In genomic region chr11:66677599-66678375, GRCh38 we compare ENCODE assay signal across 8 cellular contexts. TPM values are rescaled to one million over a fixed set of nuclear protein-coding genes. Genes with fewer than 3 reads are reported as not detected.
DNase-seq lines count a peak whose midpoint lies in the region; ATAC-seq and TF ChIP-seq lines count a peak whose summit lies in the region.

Gene RBM4B, minus strand, starts transcription at chr11:66677887. Its CDS starts 808 bp downstream, at chr11:66677079.

- TF ChIP-seq POLR2A in GM18951 (IDR thresholded peaks at IDR 0.05; ENCODE audit: extremely low read depth, insufficient read depth, insufficient read length) = peak; percentile 86
- TF ChIP-seq POLR2A in breast epithelium (IDR thresholded peaks at IDR 0.05) = no peak

- peak; percentile 83 for ATAC-seq in HG03175 (IDR thresholded peaks at IDR 0.05; ENCODE audit: unreplicated experiment)

- DNase-seq in AG08395 (ENCODE audit: low spot score) (peak; percentile 99), NCI-H2227 treated with DMSO at 0.1 percent for 48 hours (lab: John Stamatoyannopoulos, UW) (peak; percentile 95), WERI-Rb-1 (peak; percentile 98), breast epithelium (ENCODE audit: low spot score in 2 of 2) (peak; percentile 95 to 97)

- H3K4me1 ChIP-seq in breast epithelium (peaks cover 4 to 9% of the 10 kb centered on the region in 2 donors), iPS-20b (ENCODE audit: insufficient read depth, low read length) (peaks cover 10% of the 10 kb centered on the region; the same call in 1 of the 2 replicates)

- no peaks in the 10 kb centered on the region for H3K9me3 ChIP-seq in WERI-Rb-1 (ENCODE audit: severe bottlenecking)
- no peaks in the 10 kb centered on the region for H3K9me3 ChIP-seq in breast epithelium
- H3K9me3 ChIP-seq in iPS-20b (ENCODE audit: insufficient read depth, low read depth, low read length) = no peaks in the 10 kb centered on the region

- peak within 1 kb of the TSS; percentile 81 for H3K9ac ChIP-seq in iPS-20b (ENCODE audit: low read depth, low read length)

- in situ Hi-C loops in GM18951 (cut with MboI; ENCODE audit: low sequenced_read_pairs, unreplicated experiment) = no loop called here

- peaks cover 45% of the 10 kb centered on the region for H3K36me3 ChIP-seq in WERI-Rb-1
- H3K36me3 ChIP-seq in breast epithelium = no peaks in the 10 kb centered on the region
- peaks cover 28% of the 10 kb centered on the region for H3K36me3 ChIP-seq in iPS-20b (ENCODE audit: insufficient read depth, low read depth, low read length)

- H3K27ac ChIP-seq in WERI-Rb-1 (peak within 1 kb of the TSS; percentile 97), breast epithelium (peak within 1 kb of the TSS; percentile 96 to 97), iPS-20b (ENCODE audit: low read length) (peak within 1 kb of the TSS; percentile 86), skin epidermis (peak within 1 kb of the TSS; percentile 54 to 98 (median 93))

- intact Hi-C loops in breast epithelium (cut with DNase I; ENCODE audit: low total_unique reads) = no loop called here

- TF ChIP-seq CTCF in WERI-Rb-1 (IDR thresholded peaks at IDR 0.05; ENCODE audit: low read depth, low read length) (no peak), breast epithelium (IDR thresholded peaks at IDR 0.05) (no peak)

- H3K4me3 ChIP-seq in WERI-Rb-1 (ENCODE audit: low read depth, low read length) = peak within 1 kb of the TSS; percentile 70
- peak within 1 kb of the TSS; percentile 75 to 95 (median 78) for H3K4me3 ChIP-seq in breast epithelium
- peak within 1 kb of the TSS; percentile 80 for H3K4me3 ChIP-seq in iPS-20b (ENCODE audit: low read length)
- H3K4me3 ChIP-seq in skin epidermis = peak within 1 kb of the TSS; percentile 48 to 77 (median 67)

- H3K27me3 ChIP-seq in WERI-Rb-1 (ENCODE audit: insufficient read depth, low read depth, severe bottlenecking) (no peaks in the 10 kb centered on the region), breast epithelium (no peaks in the 10 kb centered on the region), iPS-20b (ENCODE audit: insufficient read depth, low read length) (no peaks in the 10 kb centered on the region)

RNA-seq across cellular contexts. Expression of gene RBM4B, which starts in this region (rescaled TPM):
- total RNA-seq in breast epithelium = 10 to 100 TPM; 14.9 to 43.8 (median 25.9) TPM

Comparison
In these comparisons a context has a peak if more than half of its experiments do, and no peak if none do; other contexts are left out.
1. Peak in every context shown above with its lines: DNase-seq, ATAC-seq, H3K4me3 ChIP-seq and H3K27ac ChIP-seq.